In the genomic region with DNA sequence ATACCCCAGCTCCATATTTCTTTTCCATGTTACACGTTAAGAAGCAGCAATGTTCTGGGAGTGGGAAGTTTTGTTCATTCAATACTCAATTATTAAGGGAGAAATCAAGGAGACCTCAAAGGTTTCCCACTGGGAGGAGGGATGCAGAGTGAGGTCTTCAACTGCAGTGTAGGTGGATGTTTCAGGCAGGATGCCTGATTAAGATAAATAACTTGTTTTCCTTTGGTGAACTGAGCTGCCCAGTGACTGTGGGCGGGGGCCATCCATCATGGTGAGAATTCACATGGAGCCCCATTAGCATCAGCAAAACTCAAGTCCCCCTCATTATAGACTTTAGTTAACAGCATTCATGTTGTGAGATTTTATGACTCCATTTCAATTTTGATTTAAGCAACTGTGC, we compare ENCODE assay signal across 28 cellular contexts.
DNase-seq lines count a peak whose midpoint lies in the region; ATAC-seq, FAIRE-seq and TF ChIP-seq lines count a peak whose summit lies in the region.
"Had no signal": no experiment of that assay in that cellular context is flagged by ENCODE, and none has a peak within 500 bp of the region (broad histone marks: within the 10 kb centered on the region; RNA-seq: fewer than 3 reads in every experiment).

No MANE protein-coding gene starts in this region.

- H3K4me2 ChIP-seq in astrocyte (ENCODE audit: low read length) (no peak overlapping the region), mammary epithelial cell (ENCODE audit: insufficient read depth, low read depth, low read length) (no peak overlapping the region)
- H3K4me2 ChIP-seq: BLaER1 had no signal

- ATAC-seq in left ventricle myocardium superior, result no peak
- ATAC-seq: GM12878 had no signal

- no peaks in the 10 kb centered on the region for H3K4me1 ChIP-seq in astrocyte (ENCODE audit: insufficient read depth, low read length)
- H3K4me1 ChIP-seq in mammary epithelial cell (ENCODE audit: insufficient read depth, low read length), result no peaks in the 10 kb centered on the region
- no peaks in the 10 kb centered on the region for H3K4me1 ChIP-seq in right atrium auricular region
- H3K4me1 ChIP-seq: BE2C had no signal

- H3K4me3 ChIP-seq in astrocyte (ENCODE audit: insufficient read depth, low read depth, low read length) (no peak overlapping the region), mammary epithelial cell (replicated peaks in 1 of 3; ENCODE audit: insufficient read depth in 1 of 3, low read depth in 2 of 3, low read length in 3 of 3) (no peak overlapping the region), right atrium auricular region (no peak overlapping the region)
- H3K4me3 ChIP-seq: BLaER1, GM12878 had no signal

- H3K9me3 ChIP-seq in astrocyte (ENCODE audit: insufficient read depth, low read depth, low read length), result no peaks in the 10 kb centered on the region
- H3K9me3 ChIP-seq in mammary epithelial cell (replicated peaks; ENCODE audit: insufficient read depth, low read length), result no peaks in the 10 kb centered on the region
- H3K9me3 ChIP-seq in right atrium auricular region, result no peaks in the 10 kb centered on the region
- H3K9me3 ChIP-seq: BE2C, BLaER1 had no signal

- H3K4me1 Mint-ChIP-seq in astrocyte (ENCODE audit: low read depth, unreplicated experiment) (peaks cover 11% of the 10 kb centered on the region), osteocyte (ENCODE audit: unreplicated experiment) (no peaks in the 10 kb centered on the region)
- H3K4me1 Mint-ChIP-seq: CD4-positive, alpha-beta memory T cell; CD4-positive, CD25-positive, alpha-beta regulatory T cell; CD8-positive, alpha-beta memory T cell had no signal

- in situ Hi-C loops in mammary epithelial cell (cut with MboI; ENCODE audit: low sequenced_read_pairs in 2 of 2), result no loop called here

- peaks cover 3% of the 10 kb centered on the region for H3K27me3 Mint-ChIP-seq in astrocyte (ENCODE audit: low read depth, unreplicated experiment)
- no peaks in the 10 kb centered on the region for H3K27me3 Mint-ChIP-seq in osteocyte (ENCODE audit: unreplicated experiment)
- H3K27me3 Mint-ChIP-seq: CD4-positive, CD25-positive, alpha-beta regulatory T cell had no signal

- H3K9me3 Mint-ChIP-seq in astrocyte (ENCODE audit: unreplicated experiment) (peaks cover 4% of the 10 kb centered on the region), osteocyte (ENCODE audit: unreplicated experiment) (no peaks in the 10 kb centered on the region)

- H3K79me2 ChIP-seq in astrocyte (ENCODE audit: insufficient read depth, low read length) (no peaks in the 10 kb centered on the region), mammary epithelial cell (ENCODE audit: insufficient read depth, low read length) (no peaks in the 10 kb centered on the region)

- H4K20me1 ChIP-seq in astrocyte (ENCODE audit: insufficient read depth, low read length), result peaks cover 25% of the 10 kb centered on the region
- H4K20me1 ChIP-seq in mammary epithelial cell (ENCODE audit: insufficient read depth, low read length), result no peaks in the 10 kb centered on the region
- H4K20me1 ChIP-seq: BLaER1 had no signal

- H3K4me3 Mint-ChIP-seq in astrocyte (ENCODE audit: unreplicated experiment) (no peak overlapping the region), osteocyte (ENCODE audit: unreplicated experiment) (no peak overlapping the region)
- H3K4me3 Mint-ChIP-seq: CD4-positive, alpha-beta memory T cell; CD4-positive, CD25-positive, alpha-beta regulatory T cell; CD8-positive, alpha-beta memory T cell had no signal

- H2AFZ ChIP-seq in astrocyte (ENCODE audit: low read depth, low read length), result no peak overlapping the region
- no peak overlapping the region for H2AFZ ChIP-seq in mammary epithelial cell (ENCODE audit: low read depth, low read length)

- no TSS peak for BruUV-seq in mammary epithelial cell (replicated peaks; lab: Mats Ljungman, UMichigan)

- WGBS in mammary epithelial cell (ENCODE audit: low coverage, missing lambda C conversion rate), result 90% methylated on average over 2 of the region's 2 CpGs

- dilution Hi-C loops in mammary epithelial cell (cut with HindIII; ENCODE audit: low sequenced_read_pairs), result no loop called here

- CTCF ChIA-PET in mammary epithelial cell (lab: Charles Lee; ENCODE audit: low non-redundant PET), result no interaction called here

- H3K36me3 ChIP-seq in astrocyte (ENCODE audit: insufficient read depth, low read length), result peaks cover 12% of the 10 kb centered on the region
- no peaks in the 10 kb centered on the region for H3K36me3 ChIP-seq in mammary epithelial cell (ENCODE audit: insufficient read depth, low read length)
- no peaks in the 10 kb centered on the region for H3K36me3 ChIP-seq in right atrium auricular region
- H3K36me3 ChIP-seq: BLaER1 had no signal

- FAIRE-seq in astrocyte (lab: Jason Lieb, UNC), result no peak
- FAIRE-seq: A204.1, GM12878, GM12892, GM18507 had no signal

- TF ChIP-seq CTCF in astrocyte (IDR thresholded peaks at IDR 0.05; ENCODE audit: insufficient read depth, low read depth, low read length) (no peak), osteocyte (IDR thresholded peaks at IDR 0.05) (no peak), mammary epithelial cell (conservative IDR thresholded peaks at IDR 0.05 in 1 of 2, IDR thresholded peaks at IDR 0.05 in 1 of 2; ENCODE audit: extremely low read depth in 1 of 2, insufficient read depth in 1 of 2, low read depth in 1 of 2, low read length in 2 of 2) (no peak), right atrium auricular region (IDR thresholded peaks at IDR 0.05) (no peak)

- H3K27ac Mint-ChIP-seq in astrocyte (ENCODE audit: unreplicated experiment) (no peak overlapping the region), osteocyte (ENCODE audit: unreplicated experiment) (no peak overlapping the region)
- H3K27ac Mint-ChIP-seq: CD14-positive monocyte; CD4-positive, alpha-beta memory T cell; CD4-positive, CD25-positive, alpha-beta regulatory T cell; CD8-positive, alpha-beta memory T cell had no signal

- H3K27me3 ChIP-seq in astrocyte (ENCODE audit: insufficient read depth, low read length) (no peaks in the 10 kb centered on the region), mammary epithelial cell (ENCODE audit: insufficient read depth, low read length) (peaks cover 1% of the 10 kb centered on the region), right atrium auricular region (no peaks in the 10 kb centered on the region)
- H3K27me3 ChIP-seq: BE2C, BLaER1 had no signal

- H3K9ac ChIP-seq in astrocyte (ENCODE audit: low read length), result no peak overlapping the region
- H3K9ac ChIP-seq in mammary epithelial cell (ENCODE audit: insufficient read depth, low read length), result no peak overlapping the region
- H3K9ac ChIP-seq: BLaER1 had no signal

- intact Hi-C loops in mammary epithelial cell (cut with micrococcal nuclease), result no loop called here
- intact Hi-C loops in left ventricle myocardium superior (cut with micrococcal nuclease), result no loop called here

- H3K36me3 Mint-ChIP-seq in astrocyte (ENCODE audit: low read depth, unreplicated experiment), result peaks cover 46% of the 10 kb centered on the region
- no peaks in the 10 kb centered on the region for H3K36me3 Mint-ChIP-seq in osteocyte (ENCODE audit: unreplicated experiment)
- H3K36me3 Mint-ChIP-seq: CD14-positive monocyte; CD4-positive, alpha-beta memory T cell; CD4-positive, CD25-positive, alpha-beta regulatory T cell; CD8-positive, alpha-beta memory T cell had no signal

- H3K27ac ChIP-seq in astrocyte (ENCODE audit: low read depth, low read length) (no peak overlapping the region), mammary epithelial cell (ENCODE audit: insufficient read depth, low read depth, low read length) (no peak overlapping the region), right atrium auricular region (no peak overlapping the region)
- H3K27ac ChIP-seq: BLaER1 had no signal

- DNase-seq in astrocyte (ENCODE audit: low read depth) (peak; percentile 18), left kidney (ENCODE audit: low read depth, low spot score) (peak; percentile 78), osteocyte (ENCODE audit: extremely low spot score, unreplicated experiment) (peak; percentile 15), NCI-H2107 (lab: John Stamatoyannopoulos, UW) (no peak), mammary epithelial cell (no peak), right atrium auricular region (ENCODE audit: low spot score) (no peak), left ventricle myocardium superior (no peak)
- DNase-seq: 8988T; ACHN; BE2C; C1 segment of cervical spinal cord; CD4-positive, alpha-beta memory T cell; CD4-positive, CD25-positive, alpha-beta regulatory T cell; CD8-positive, alpha-beta memory T cell; COR-L47; DMS 273 treated with DMSO at 0.1 percent for 48 hours; DMS153; DMS53; DMS79; DND-41; EL; GDM1 had no signal

Comparison
In these comparisons a context has a peak if more than half of its experiments do, and no peak if none do; other contexts are left out.
1. DNase-seq: peak in astrocyte (single experiment), left kidney (single experiment) and osteocyte (single experiment); none in NCI-H2107 (single experiment), mammary epithelial cell (single experiment), right atrium auricular region (single experiment) and left ventricle myocardium superior (single experiment).